In genomic region chrX:136892412-136892811, GRCh38 we compare ENCODE assay signal across 1 cellular context.
TF ChIP-seq lines count a peak whose summit lies in the region.

No MANE protein-coding gene starts in this region.

TF ChIP-seq in K562, 482 proteins besides CTCF, POLR2A, EP300 and RAD21 (continued from another document):
- TF ChIP-seq MBD1 (CRISPR knock-in tag; IDR thresholded peaks at IDR 0.05) (no peak), ZNF347 (CRISPR knock-in tag; IDR thresholded peaks at IDR 0.05; ENCODE audit: low read depth) (no peak), LEF1 (IDR thresholded peaks at IDR 0.05) (no peak), ZNF561 (CRISPR knock-in tag; conservative IDR thresholded peaks at IDR 0.05) (no peak)
- TF ChIP-seq, protein P1, sequence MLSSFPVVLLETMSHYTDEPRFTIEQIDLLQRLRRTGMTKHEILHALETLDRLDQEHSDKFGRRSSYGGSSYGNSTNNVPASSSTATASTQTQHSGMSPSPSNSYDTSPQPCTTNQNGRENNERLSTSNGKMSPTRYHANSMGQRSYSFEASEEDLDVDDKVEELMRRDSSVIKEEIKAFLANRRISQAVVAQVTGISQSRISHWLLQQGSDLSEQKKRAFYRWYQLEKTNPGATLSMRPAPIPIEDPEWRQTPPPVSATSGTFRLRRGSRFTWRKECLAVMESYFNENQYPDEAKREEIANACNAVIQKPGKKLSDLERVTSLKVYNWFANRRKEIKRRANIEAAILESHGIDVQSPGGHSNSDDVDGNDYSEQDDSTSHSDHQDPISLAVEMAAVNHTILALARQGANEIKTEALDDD (IDR thresholded peaks at IDR 0.05), result peak; percentile 95
